Comparison of ENCODE assay signal across 2 cellular contexts in genomic region chr2:190836767-190837166, GRCh38.
TF ChIP-seq lines count a peak whose summit lies in the region.

No MANE protein-coding gene starts in this region.

TF ChIP-seq in A549, 52 proteins besides CTCF, POLR2A, EP300 and RAD21:
- TF ChIP-seq NPAS2 (CRISPR knock-in tag; IDR thresholded peaks at IDR 0.05; ENCODE audit: borderline replicate concordance) (no peak), SREBF2 (IDR thresholded peaks at IDR 0.05) (no peak), CEBPB (IDR thresholded peaks at IDR 0.05) (no peak), GATA3 (IDR thresholded peaks at IDR 0.05; ENCODE audit: borderline replicate concordance) (no peak), REST (IDR thresholded peaks at IDR 0.05) (no peak), NFE2L2 (conservative IDR thresholded peaks at IDR 0.05; ENCODE audit: low read length) (no peak), JUN (IDR thresholded peaks at IDR 0.05) (no peak), CHD4 (IDR thresholded peaks at IDR 0.05; ENCODE audit: borderline replicate concordance) (no peak), HMGXB4 (CRISPR knock-in tag; IDR thresholded peaks at IDR 0.05; ENCODE audit: borderline replicate concordance) (no peak), E2F6 (IDR thresholded peaks at IDR 0.05; ENCODE audit: borderline replicate concordance, low read depth) (no peak), RCOR1 (IDR thresholded peaks at IDR 0.05; ENCODE audit: low read depth, low read length) (no peak), FOSB (CRISPR knock-in tag; IDR thresholded peaks at IDR 0.05) (no peak), TP53 (CRISPR knock-in tag; IDR thresholded peaks at IDR 0.05) (no peak), MAFK (IDR thresholded peaks at IDR 0.05; ENCODE audit: partially characterized antibody) (no peak), RARB (CRISPR knock-in tag; IDR thresholded peaks at IDR 0.05) (no peak), HES2 (IDR thresholded peaks at IDR 0.05) (no peak), HDAC2 (IDR thresholded peaks at IDR 0.05) (no peak), ELK1 (IDR thresholded peaks at IDR 0.05; ENCODE audit: low read depth, low read length) (no peak)

TF ChIP-seq in IMR-90, 13 proteins besides CTCF, POLR2A, EP300 and RAD21:
- TF ChIP-seq USF2 (IDR thresholded peaks at IDR 0.05; ENCODE audit: low read depth, low read length): no peak
- no peak for TF ChIP-seq CHD1 (IDR thresholded peaks at IDR 0.05; ENCODE audit: low read depth, low read length)
- TF ChIP-seq FOS (IDR thresholded peaks at IDR 0.05; ENCODE audit: low read depth, low read length): no peak
- no peak for TF ChIP-seq MXI1 (IDR thresholded peaks at IDR 0.05; ENCODE audit: borderline replicate concordance, low read depth, low read length)
- no peak for TF ChIP-seq MAZ (IDR thresholded peaks at IDR 0.05; ENCODE audit: borderline replicate concordance, low read depth, low read length)
